Comparison of ENCODE assay signal across 11 cellular contexts in genomic region chr2:161104054-161104553, GRCh38. TPM values are rescaled to one million over a fixed set of nuclear protein-coding genes. Genes with fewer than 3 reads are reported as not detected.
DNase-seq lines count a peak whose midpoint lies in the region; ATAC-seq, FAIRE-seq and TF ChIP-seq lines count a peak whose summit lies in the region.
"Had no signal": no experiment of that assay in that cellular context is flagged by ENCODE, and none has a peak within 500 bp of the region (broad histone marks: within the 10 kb centered on the region; RNA-seq: fewer than 3 reads in every experiment).

No MANE protein-coding gene starts in this region.

- intact Hi-C loops in MCF 10A (cut with micrococcal nuclease): no loop called here
- intact Hi-C loops in breast epithelium (cut with DNase I; ENCODE audit: low total_unique reads): no loop called here
- intact Hi-C loops in sigmoid colon (cut with DNase I): no loop called here
- intact Hi-C loops in right cardiac atrium (cut with DNase I): no loop called here

- no peaks in the 10 kb centered on the region for H3K27me3 Mint-ChIP-seq in MCF 10A (ENCODE audit: insufficient read depth, unreplicated experiment)
- no peaks in the 10 kb centered on the region for H3K27me3 Mint-ChIP-seq in stimulated activated memory B cell treated with anti-CD40 and anti-IgM and Interleukin-4, amounts not matched to agents 10 μg/mL and 1 μg/mL and 100 μg/mL, for 72 hours

- POLR2A ChIA-PET in MCF 10A (lab: Yijun Ruan, JAX): interaction anchor here (0.6 to 2.2 kb wide), 8 partner anchors 10 to 209 kb away, joined by 3 to 7 read pairs (median 4); partner anchors contain the start of gene TANK

- H3K9me3 ChIP-seq in breast epithelium (no peaks in the 10 kb centered on the region), sigmoid colon (no peaks in the 10 kb centered on the region), right cardiac atrium (ENCODE audit: control insufficient read depth, low read length) (no peaks in the 10 kb centered on the region)
- H3K9me3 ChIP-seq: adrenal gland, BLaER1 had no signal

- peak; percentile 93 for ATAC-seq in HG02588 (IDR thresholded peaks at IDR 0.05; ENCODE audit: unreplicated experiment)
- ATAC-seq in HG03575 (IDR thresholded peaks at IDR 0.05; ENCODE audit: extremely low read depth, insufficient number of reproducible peaks, low FRiP score, unreplicated experiment): peak; percentile 88
- ATAC-seq in stimulated activated memory B cell treated with anti-CD40 and anti-IgM and Interleukin-4, amounts not matched to agents 10 μg/mL and 1 μg/mL and 100 μg/mL, for 72 hours: peak; percentile 86
- ATAC-seq in right cardiac atrium: no peak

- H3K36me3 ChIP-seq in breast epithelium: no peaks in the 10 kb centered on the region
- no peaks in the 10 kb centered on the region for H3K36me3 ChIP-seq in sigmoid colon
- H3K36me3 ChIP-seq: adrenal gland, BLaER1 had no signal

- H3K36me3 Mint-ChIP-seq in MCF 10A (ENCODE audit: insufficient read depth, unreplicated experiment): no peaks in the 10 kb centered on the region
- H3K36me3 Mint-ChIP-seq in stimulated activated memory B cell treated with anti-CD40 and anti-IgM and Interleukin-4, amounts not matched to agents 10 μg/mL and 1 μg/mL and 100 μg/mL, for 72 hours: no peaks in the 10 kb centered on the region

- TF ChIP-seq EP300 in sigmoid colon (IDR thresholded peaks at IDR 0.05): no peak

- peak; percentile 16 for DNase-seq in MCF 10A (ENCODE audit: unreplicated experiment)
- DNase-seq in breast epithelium (ENCODE audit: low spot score in 2 of 2): no peak
- DNase-seq in frontal cortex (ENCODE audit: low spot score in 2 of 2): no peak
- DNase-seq in sigmoid colon: no peak
- DNase-seq in right cardiac atrium: no peak
- DNase-seq: adrenal gland had no signal

- H3K4me1 Mint-ChIP-seq in MCF 10A (ENCODE audit: insufficient read depth, unreplicated experiment): peaks cover 32% of the 10 kb centered on the region
- peaks cover 25% of the 10 kb centered on the region for H3K4me1 Mint-ChIP-seq in stimulated activated memory B cell treated with anti-CD40 and anti-IgM and Interleukin-4, amounts not matched to agents 10 μg/mL and 1 μg/mL and 100 μg/mL, for 72 hours

- BruUV-seq in MCF 10A (replicated peaks; lab: Mats Ljungman, UMichigan): no TSS peak

- WGBS in sigmoid colon, 2 donors: 66 to 74% methylated on average over 5 of the region's 5 CpGs
- WGBS in right cardiac atrium: 63% methylated on average over 5 of the region's 5 CpGs

- peak overlapping the region; percentile 49 for H3K27ac Mint-ChIP-seq in MCF 10A (ENCODE audit: low read depth, unreplicated experiment)
- peak overlapping the region; percentile 86 for H3K27ac Mint-ChIP-seq in stimulated activated memory B cell treated with anti-CD40 and anti-IgM and Interleukin-4, amounts not matched to agents 10 μg/mL and 1 μg/mL and 100 μg/mL, for 72 hours

- H3K4me3 Mint-ChIP-seq in MCF 10A (ENCODE audit: unreplicated experiment): no peak overlapping the region
- peak overlapping the region; percentile 80 for H3K4me3 Mint-ChIP-seq in stimulated activated memory B cell treated with anti-CD40 and anti-IgM and Interleukin-4, amounts not matched to agents 10 μg/mL and 1 μg/mL and 100 μg/mL, for 72 hours

- no peaks in the 10 kb centered on the region for H3K9me3 Mint-ChIP-seq in MCF 10A (ENCODE audit: unreplicated experiment)
- H3K9me3 Mint-ChIP-seq in stimulated activated memory B cell treated with anti-CD40 and anti-IgM and Interleukin-4, amounts not matched to agents 10 μg/mL and 1 μg/mL and 100 μg/mL, for 72 hours: peaks cover 3% of the 10 kb centered on the region

- H3K27ac ChIP-seq in breast epithelium (no peak overlapping the region), sigmoid colon (no peak overlapping the region), right cardiac atrium (ENCODE audit: low read length) (no peak overlapping the region)
- H3K27ac ChIP-seq: adrenal gland, BLaER1, SK-N-MC had no signal

- H3K27me3 ChIP-seq in breast epithelium: no peaks in the 10 kb centered on the region
- no peaks in the 10 kb centered on the region for H3K27me3 ChIP-seq in sigmoid colon
- no peaks in the 10 kb centered on the region for H3K27me3 ChIP-seq in right cardiac atrium (ENCODE audit: control insufficient read depth, insufficient read depth)
- H3K27me3 ChIP-seq: adrenal gland, BLaER1 had no signal

- no peak for FAIRE-seq in frontal cortex (lab: Jason Lieb, UNC)

- no peak for TF ChIP-seq CTCF in MCF 10A (IDR thresholded peaks at IDR 0.05; ENCODE audit: unreplicated experiment)
- TF ChIP-seq CTCF in breast epithelium (IDR thresholded peaks at IDR 0.05): no peak
- TF ChIP-seq CTCF in sigmoid colon (IDR thresholded peaks at IDR 0.05): no peak

- H3K4me3 ChIP-seq in breast epithelium (no peak overlapping the region), sigmoid colon (no peak overlapping the region), right cardiac atrium (ENCODE audit: low read length) (no peak overlapping the region)
- H3K4me3 ChIP-seq: adrenal gland, BLaER1, SK-N-MC had no signal

- TF ChIP-seq POLR2A in breast epithelium (IDR thresholded peaks at IDR 0.05): no peak
- TF ChIP-seq POLR2A in sigmoid colon (IDR thresholded peaks at IDR 0.05): no peak

- H3K4me1 ChIP-seq in breast epithelium (peaks cover 0 to 4% of the 10 kb centered on the region in 2 donors), sigmoid colon (peaks cover 0 to 12% (median 5%) of the 10 kb centered on the region in 4 donors), right cardiac atrium (ENCODE audit: control insufficient read depth, insufficient read depth, low read length) (no peaks in the 10 kb centered on the region)
- H3K4me1 ChIP-seq: BLaER1 had no signal

- CTCF ChIA-PET in MCF 10A (lab: Yijun Ruan, JAX): interaction anchor here (0.6 to 1.4 kb wide), 7 partner anchors 13 to 975 kb away, joined by 3 to 9 read pairs (median 4); no protein-coding TSS in a partner anchor

RNA-seq across cellular contexts. Expression of gene TANK, which starts 56.1 kb away (rescaled TPM):
- 62.0 and 79.6 TPM in 2 replicates for total RNA-seq in MCF 10A (2022)
- 100 to 1,000 TPM; 128 to 242 (median 166) TPM for total RNA-seq in breast epithelium
- total RNA-seq in frontal cortex: 66.9 TPM
- total RNA-seq in sigmoid colon: 10 to 100 TPM; 45.7 to 82.8 (median 71.0) TPM
- polyA plus RNA-seq in sigmoid colon: 10 to 100 TPM; 35.2 to 52.9 (median 41.4) TPM
- total RNA-seq in right cardiac atrium: 10 to 100 TPM; 26.4 to 40.9 (median 28.8) TPM
- 24.1 TPM for polyA plus RNA-seq in right cardiac atrium

Comparison
In these comparisons a context has a peak if more than half of its experiments do, and no peak if none do; other contexts are left out.
1. ATAC-seq: peak in HG02588 (single experiment), HG03575 (single experiment) and stimulated activated memory B cell treated with anti-CD40 and anti-IgM and Interleukin-4, amounts not matched to agents 10 μg/mL and 1 μg/mL and 100 μg/mL, for 72 hours (single experiment); none in right cardiac atrium (0 of 2).